In the genomic region with DNA sequence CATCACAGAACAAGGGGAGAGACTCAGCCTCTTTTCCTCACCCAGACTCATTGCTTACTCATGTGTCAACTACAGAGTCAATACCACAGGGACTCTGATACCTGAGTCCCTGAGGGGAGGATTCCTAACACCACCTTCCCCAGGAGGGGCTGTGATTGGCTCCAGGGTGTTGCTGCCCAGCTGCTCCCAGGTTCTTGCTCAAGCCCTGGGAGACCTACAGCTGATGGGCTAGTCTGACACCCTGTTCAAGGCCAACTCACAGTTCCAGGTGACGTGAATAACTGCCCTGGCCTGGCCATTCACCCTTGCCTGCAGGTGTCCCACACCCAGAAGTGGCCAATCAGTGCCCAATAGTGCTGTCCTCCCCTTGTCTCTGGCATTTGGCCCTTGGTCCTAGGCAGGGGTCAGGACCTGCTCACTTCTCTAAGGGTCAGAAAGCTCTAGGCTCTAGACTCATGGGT, we compare ENCODE assay signal across 32 cellular contexts. TPM values are rescaled to one million over a fixed set of nuclear protein-coding genes. Genes with fewer than 3 reads are reported as not detected.
DNase-seq lines count a peak whose midpoint lies in the region; ATAC-seq and TF ChIP-seq lines count a peak whose summit lies in the region.
"Had no signal": no experiment of that assay in that cellular context is flagged by ENCODE, and none has a peak within 500 bp of the region (broad histone marks: within the 10 kb centered on the region; RNA-seq: fewer than 3 reads in every experiment).

No MANE protein-coding gene starts in this region.

- no peaks in the 10 kb centered on the region for H3K36me3 ChIP-seq in endodermal cell (ENCODE audit: control insufficient read depth, insufficient read depth, low read length)
- H3K36me3 ChIP-seq in liver (ENCODE audit: control insufficient read depth in 4 of 4, insufficient read depth in 3 of 4, low read depth in 1 of 4, low read length in 3 of 4), result peaks cover 0 to 13% (median 9%) of the 10 kb centered on the region in 4 donors
- H3K36me3 ChIP-seq in uterus, result no peaks in the 10 kb centered on the region
- H3K36me3 ChIP-seq: brain microvascular endothelial cell, neural progenitor cell, thyroid gland had no signal

- TF ChIP-seq CTCF in Calu3 (IDR thresholded peaks at IDR 0.05; ENCODE audit: unreplicated experiment) (no peak), endodermal cell (conservative IDR thresholded peaks at IDR 0.05) (no peak), liver (IDR thresholded peaks at IDR 0.05; ENCODE audit: low read depth, low read length, missing input control) (no peak), uterus (IDR thresholded peaks at IDR 0.05) (no peak)

- H3K27ac ChIP-seq in endodermal cell (ENCODE audit: low read depth, low read length) (no peak overlapping the region), liver (ENCODE audit: low read depth in 1 of 2, low read length in 2 of 2) (peak overlapping the region; percentile 83 to 84), uterus (no peak overlapping the region)
- H3K27ac ChIP-seq: brain microvascular endothelial cell, gastroesophageal sphincter, neural progenitor cell, parathyroid adenoma, thyroid gland had no signal

- WGBS in endodermal cell (ENCODE audit: insufficient coverage in 1 of 2, insufficient read length in 1 of 2), 2 experiments, result 82 to 100% methylated on average over 1 of the region's 1 CpG
- WGBS in liver, result 42% methylated on average over 1 of the region's 1 CpG

- BruUV-seq in Calu3 (replicated peaks; lab: Mats Ljungman, UMichigan), result no TSS peak

- H3K4me3 ChIP-seq in endodermal cell (ENCODE audit: low read length) (no peak overlapping the region), liver (ENCODE audit: low read depth in 1 of 3, low read length in 3 of 3) (no peak overlapping the region), uterus (no peak overlapping the region)
- H3K4me3 ChIP-seq: gastroesophageal sphincter, neural progenitor cell, smooth muscle cell, thyroid gland had no signal

- H3K27ac Mint-ChIP-seq in Calu3 (ENCODE audit: unreplicated experiment) (peak overlapping the region; percentile 12), endodermal cell (no peak overlapping the region)
- H3K27ac Mint-ChIP-seq: activated CD4-positive, alpha-beta T cell treated with anti-CD3 and anti-CD28 coated beads for 36 hours; activated CD8-positive, alpha-beta T cell treated with anti-CD3 and anti-CD28 coated beads, Interleukin-2, amount 10 ng/mL, durations not matched to agents 7 days and 5 days; activated naive CD4-positive, alpha-beta T cell treated with anti-CD3 and anti-CD28 coated beads, Interleukin-2, amount 50 U/mL, for 24 hours; CD4-positive, alpha-beta T cell; T-helper 2 cell treated with Interferon-gamma antibody and Interleukin-4, amounts not matched to agents 5 μg/mL and 100 μg/mL, for 36 hours had no signal

- no peak for ATAC-seq in HG03095 (IDR thresholded peaks at IDR 0.05; ENCODE audit: unreplicated experiment)
- ATAC-seq: activated CD4-positive, alpha-beta T cell treated with anti-CD3 and anti-CD28 coated beads for 36 hours; activated CD8-positive, alpha-beta T cell treated with anti-CD3 and anti-CD28 coated beads, Interleukin-2, amount 10 ng/mL, durations not matched to agents 7 days and 5 days; gastroesophageal sphincter had no signal

- CTCF ChIA-PET in Calu3 (lab: Charles Lee), result no interaction called here
- CTCF ChIA-PET in HEK293T (lab: Yijun Ruan, JAX), result no interaction called here

- H3K4me1 ChIP-seq in endodermal cell (ENCODE audit: control insufficient read depth, insufficient read depth, low read length) (peaks cover 4% of the 10 kb centered on the region), liver (ENCODE audit: control insufficient read depth in 4 of 4, insufficient read depth in 4 of 4, low read length in 3 of 4) (peaks cover 3 to 49% (median 36%) of the 10 kb centered on the region in 4 donors), uterus (no peaks in the 10 kb centered on the region)
- H3K4me1 ChIP-seq: neural progenitor cell, parathyroid adenoma, thyroid gland had no signal

- no peak for TF ChIP-seq POLR2A in uterus (IDR thresholded peaks at IDR 0.05)

- H3K27me3 Mint-ChIP-seq in Calu3 (ENCODE audit: unreplicated experiment), result no peaks in the 10 kb centered on the region
- peaks cover 1% of the 10 kb centered on the region for H3K27me3 Mint-ChIP-seq in endodermal cell (ENCODE audit: insufficient read depth)
- H3K27me3 Mint-ChIP-seq: activated CD4-positive, alpha-beta T cell treated with anti-CD3 and anti-CD28 coated beads for 36 hours; activated naive CD4-positive, alpha-beta T cell treated with anti-CD3 and anti-CD28 coated beads, Interleukin-2, amount 50 U/mL, for 24 hours; CD4-positive, alpha-beta T cell; IgD-negative memory B cell had no signal

- H3K9me3 ChIP-seq in endodermal cell (ENCODE audit: control insufficient read depth, low read length), result no peaks in the 10 kb centered on the region
- no peaks in the 10 kb centered on the region for H3K9me3 ChIP-seq in liver (ENCODE audit: control insufficient read depth in 4 of 4, low read length in 3 of 4)
- H3K9me3 ChIP-seq in uterus, result no peaks in the 10 kb centered on the region
- H3K9me3 ChIP-seq: gastroesophageal sphincter, thyroid gland had no signal

- peak in 1 of 2 donors; percentile 16 for TF ChIP-seq RAD21 in liver (IDR thresholded peaks at IDR 0.05)

- intact Hi-C loops in Calu3 (cut with micrococcal nuclease; ENCODE audit: unreplicated experiment) (no loop called here), uterus (cut with DNase I; ENCODE audit: low total_unique reads) (no loop called here)

- H3K4me1 Mint-ChIP-seq in Calu3 (ENCODE audit: low read depth, unreplicated experiment) (no peaks in the 10 kb centered on the region), endodermal cell (peaks cover 8% of the 10 kb centered on the region)
- H3K4me1 Mint-ChIP-seq: neural progenitor cell had no signal

- DNase-seq in Calu3 (no peak), HEK293T (ENCODE audit: extremely low spot score) (peak; percentile 2), endodermal cell (peak; percentile 89), OCI-M2 (lab: John Stamatoyannopoulos, UW; ENCODE audit: unreplicated experiment) (no peak), DMS 273 treated with DMSO at 0.1 percent for 48 hours (lab: John Stamatoyannopoulos, UW) (no peak), uterus (no peak)
- DNase-seq: activated CD4-positive, alpha-beta T cell treated with anti-CD3 and anti-CD28 coated beads for 36 hours; activated CD8-positive, alpha-beta T cell treated with anti-CD3 and anti-CD28 coated beads, Interleukin-2, amount 10 ng/mL, durations not matched to agents 7 days and 5 days; amniotic stem cell; brain microvascular endothelial cell; CD4-positive, alpha-beta T cell; EL; H7; NCI-H1092; NCI-H1694; NCI-H524; NK-92 treated with Interleukin-12 subunit alpha and Interleukin-12 subunit beta, amount 100 ng/mL, for 24 hours; retina; SHP77; stimulated activated CD4-positive, alpha-beta T cell treated with anti-CD3 and anti-CD28 coated beads, Interleukin-1b, Interleukin-23, amount 100 ng/mL, for 48 hours; thyroid gland had no signal

- H3K9ac ChIP-seq in endodermal cell (ENCODE audit: extremely low read depth, low read length, poor library complexity, severe bottlenecking) (no peak overlapping the region), liver (ENCODE audit: low read depth in 1 of 2, low read length in 2 of 2) (no peak overlapping the region)
- H3K9ac ChIP-seq: neural progenitor cell, parathyroid adenoma had no signal

- H3K4me3 Mint-ChIP-seq in Calu3 (ENCODE audit: low read depth, unreplicated experiment) (no peak overlapping the region), endodermal cell (no peak overlapping the region)
- H3K4me3 Mint-ChIP-seq: activated CD4-positive, alpha-beta T cell treated with anti-CD3 and anti-CD28 coated beads for 36 hours; activated CD8-positive, alpha-beta T cell treated with anti-CD3 and anti-CD28 coated beads, Interleukin-2, amount 10 ng/mL, durations not matched to agents 7 days and 5 days; activated naive CD4-positive, alpha-beta T cell treated with anti-CD3 and anti-CD28 coated beads, Interleukin-2, amount 50 U/mL, for 24 hours; CD4-positive, alpha-beta T cell; IgD-negative memory B cell; neural progenitor cell; T-helper 2 cell treated with Interferon-gamma antibody and Interleukin-4, amounts not matched to agents 5 μg/mL and 100 μg/mL, for 36 hours had no signal

- H3K27me3 ChIP-seq in endodermal cell (ENCODE audit: control insufficient read depth, insufficient read depth, low read length, poor library complexity, severe bottlenecking) (no peaks in the 10 kb centered on the region), liver (ENCODE audit: control insufficient read depth in 4 of 4, insufficient read depth in 4 of 4, low read length in 3 of 4) (no peaks in the 10 kb centered on the region), uterus (no peaks in the 10 kb centered on the region)
- H3K27me3 ChIP-seq: brain microvascular endothelial cell, gastroesophageal sphincter, neural progenitor cell, thyroid gland had no signal

- H3K36me3 Mint-ChIP-seq in Calu3 (ENCODE audit: insufficient read depth, unreplicated experiment), result peaks cover 5% of the 10 kb centered on the region
- peaks cover 3% of the 10 kb centered on the region for H3K36me3 Mint-ChIP-seq in endodermal cell (ENCODE audit: low read depth)

- POLR2A ChIA-PET in HEK293T (lab: Yijun Ruan, JAX), result interaction anchor here (0.5 to 1.3 kb wide), 3 partner anchors 8 to 161 kb away, joined by 3 read pairs; a partner anchor contains a TSS

- H3K9me3 Mint-ChIP-seq in Calu3 (ENCODE audit: low read depth, unreplicated experiment), result no peaks in the 10 kb centered on the region
- H3K9me3 Mint-ChIP-seq in endodermal cell, result no peaks in the 10 kb centered on the region
- H3K9me3 Mint-ChIP-seq: activated naive CD4-positive, alpha-beta T cell treated with anti-CD3 and anti-CD28 coated beads, Interleukin-2, amount 50 U/mL, for 24 hours; CD4-positive, alpha-beta T cell; IgD-negative memory B cell; neural progenitor cell; T-helper 2 cell treated with Interferon-gamma antibody and Interleukin-4, amounts not matched to agents 5 μg/mL and 100 μg/mL, for 36 hours had no signal

RNA-seq across cellular contexts. Expression of a gene that starts 8.6 kb away (rescaled TPM):
- total RNA-seq in Calu3 (2022), result 6.1 and 6.6 TPM in 2 replicates
- total RNA-seq in endodermal cell, result 1 to 10 TPM; 2.9 to 3.8 TPM
- 1.5 TPM for polyA plus RNA-seq in endodermal cell (2013, experiment 1 of 2)
- polyA plus RNA-seq in endodermal cell (2013, experiment 2 of 2), result 1.4 TPM
- total RNA-seq in liver, result 1 to 10 TPM; 3.8 to 7.6 TPM
- polyA plus RNA-seq in liver, result 10 to 100 TPM in 1 of 2 donors, 1 to 10 TPM in 1; 7.7 to 13.0 TPM
- total RNA-seq in uterus, result 1 to 10 TPM; 2.4 to 4.4 (median 3.0) TPM

RNA-seq across cellular contexts. Expression of a gene that starts 11.0 kb away (rescaled TPM):
- total RNA-seq in Calu3 (2022) (1.9 and 2.7 TPM in 2 replicates), endodermal cell (1 to 10 TPM; 1.5 to 2.7 TPM), liver (10 to 100 TPM; 42.2 to 53.8 TPM), uterus (1 to 10 TPM in 2 of 4 donors, under 1 TPM in 1, not detected in 1; 0.29 to 5.9 (median 1.1) TPM)
- polyA plus RNA-seq in endodermal cell (2013, experiment 1 of 2), result 1.2 TPM
- 0.95 TPM for polyA plus RNA-seq in endodermal cell (2013, experiment 2 of 2)
- polyA plus RNA-seq in liver, result 10 to 100 TPM; 28.0 to 53.7 TPM

RNA-seq across cellular contexts. Expression of a gene that starts 22.5 kb away (rescaled TPM):
- total RNA-seq in Calu3 (2022) (not detected in 2 replicates), endodermal cell (not detected), liver (under 1 TPM; 0.09 to 0.50 TPM), uterus (not detected)
- not detected for polyA plus RNA-seq in endodermal cell (2013, experiment 1 of 2)
- not detected for polyA plus RNA-seq in endodermal cell (2013, experiment 2 of 2)
- polyA plus RNA-seq in liver, result under 1 TPM; 0.28 to 0.60 TPM
- total RNA-seq: activated CD4-positive, alpha-beta T cell treated with anti-CD3 and anti-CD28 coated beads for 36 hours; activated CD8-positive, alpha-beta T cell treated with anti-CD3 and anti-CD28 coated beads, Interleukin-2, amount 10 ng/mL, durations not matched to agents 7 days and 5 days; CD4-positive, alpha-beta T cell; cerebellum; fibroblast of lung; gastroesophageal sphincter; H7; smooth muscle cell; thyroid gland had no signal
- polyA plus RNA-seq: fibroblast of lung, IgD-negative memory B cell, smooth muscle cell had no signal

RNA-seq across cellular contexts. Expression of a gene that starts 27.8 kb away (rescaled TPM):
- total RNA-seq in Calu3 (2022) (44.4 and 48.6 TPM in 2 replicates), endodermal cell (10 to 100 TPM; 64.5 to 85.3 TPM), liver (10 to 100 TPM; 12.9 to 17.6 TPM), uterus (10 to 100 TPM in 1 of 4 donors, 1 to 10 TPM in 3; 2.1 to 19.4 (median 5.6) TPM)
- 85.4 TPM for polyA plus RNA-seq in endodermal cell (2013, experiment 1 of 2)
- polyA plus RNA-seq in endodermal cell (2013, experiment 2 of 2), result 74.3 TPM
- polyA plus RNA-seq in liver, result 1 to 10 TPM; 5.1 to 7.8 TPM

RNA-seq across cellular contexts. Expression of a gene that starts 44.6 kb away (rescaled TPM):
- total RNA-seq in Calu3 (2022), result 96.4 and 105 TPM in 2 replicates
- 10 to 100 TPM; 26.3 to 33.8 TPM for total RNA-seq in endodermal cell
- polyA plus RNA-seq in endodermal cell (2013, experiment 1 of 2), result 15.0 TPM
- 15.2 TPM for polyA plus RNA-seq in endodermal cell (2013, experiment 2 of 2)
- total RNA-seq in liver, result 1 to 10 TPM; 2.3 to 3.8 TPM
- 1 to 10 TPM; 1.2 to 1.3 TPM for polyA plus RNA-seq in liver
- 100 to 1,000 TPM in 1 of 4 donors, 10 to 100 TPM in 3; 28.6 to 107 (median 33.0) TPM for total RNA-seq in uterus

Comparison
In these comparisons a context has a peak if more than half of its experiments do, and no peak if none do; other contexts are left out.
1. DNase-seq: peak in HEK293T (single experiment) and endodermal cell (single experiment); none in Calu3 (single experiment), OCI-M2 (single experiment), DMS 273 treated with DMSO at 0.1 percent for 48 hours (single experiment) and uterus (0 of 2).
2. H3K27ac ChIP-seq: peak in liver (2 of 2); none in endodermal cell (single experiment) and uterus (0 of 2).
3. RNA of a gene that starts 11.0 kb away (total RNA-seq): 42.2 to 53.8 TPM in liver; 1.5 to 2.7 TPM in endodermal cell, 1.9 to 2.7 TPM in Calu3 and 0.29 to 5.9 TPM in uterus; every median in the first group is over 4 times any median in the second.